ENCODE assay signal across 8 cellular contexts in genomic region chr1:231628207-231628876, GRCh38. TPM values are rescaled to one million over a fixed set of nuclear protein-coding genes. Genes with fewer than 3 reads are reported as not detected.
DNase-seq lines count a peak whose midpoint lies in the region; ATAC-seq and TF ChIP-seq lines count a peak whose summit lies in the region.

No MANE protein-coding gene starts in this region.

- H4K20me1 ChIP-seq in PC-9 (ENCODE audit: insufficient read depth) (0 out of 2 replicates have a peak, but pooled peaks cover 7% of the 10 kb centered on the region), smooth muscle cell (ENCODE audit: low read depth) (no peaks in the 10 kb centered on the region)

- peaks cover 13% of the 10 kb centered on the region; the same call in 1 of the 2 replicates for H3K4me1 ChIP-seq in PC-9 (replicated peaks; ENCODE audit: insufficient read depth)
- peaks cover 5% of the 10 kb centered on the region for H3K4me1 ChIP-seq in smooth muscle cell (ENCODE audit: low read depth)

- H3K27me3 Mint-ChIP-seq in Calu3 (ENCODE audit: unreplicated experiment), result peaks cover 10% of the 10 kb centered on the region

- H3K79me2 ChIP-seq in PC-9 (ENCODE audit: low read depth) (no peaks in the 10 kb centered on the region), smooth muscle cell (ENCODE audit: low read depth) (no peaks in the 10 kb centered on the region)

- TSS peak; percentile 37 for BruUV-seq in Calu3 (replicated peaks; lab: Mats Ljungman, UMichigan)
- BruUV-seq in PC-9 (replicated peaks; lab: Mats Ljungman, UMichigan), result no TSS peak

- H3K27ac ChIP-seq in PC-9 (no peak overlapping the region), angular gyrus (ENCODE audit: low read depth, low read length) (peak overlapping the region; percentile 52), smooth muscle cell (ENCODE audit: low read depth) (no peak overlapping the region)

- no peak for ATAC-seq in HG03159 (IDR thresholded peaks at IDR 0.05; ENCODE audit: unreplicated experiment)

- no peak overlapping the region for H3K9ac ChIP-seq in smooth muscle cell (ENCODE audit: low read depth)

- H3K4me3 ChIP-seq in PC-9, result no peak overlapping the region
- H3K4me3 ChIP-seq in smooth muscle cell, result no peak overlapping the region

- intact Hi-C loops in Calu3 (cut with micrococcal nuclease; ENCODE audit: unreplicated experiment) (loop anchor here (10.0 kb wide), 1 partner anchor 196 kb away; no protein-coding TSS in a partner anchor), PC-9 (cut with micrococcal nuclease; ENCODE audit: unreplicated experiment) (loop anchor here (5.0 kb wide), 1 partner anchor 149 kb away; no protein-coding TSS in a partner anchor)

- POLR2A ChIA-PET in PC-9 (lab: Charles Lee; ENCODE audit: unreplicated experiment), result no interaction called here

- peaks cover 17% of the 10 kb centered on the region for H3K36me3 Mint-ChIP-seq in Calu3 (ENCODE audit: insufficient read depth, unreplicated experiment)

- no peaks in the 10 kb centered on the region for H3K9me3 ChIP-seq in PC-9 (ENCODE audit: insufficient read depth, low read depth)
- H3K9me3 ChIP-seq in smooth muscle cell (replicated peaks; ENCODE audit: low read depth), result no peaks in the 10 kb centered on the region

- no peak overlapping the region for H3K4me3 Mint-ChIP-seq in Calu3 (ENCODE audit: low read depth, unreplicated experiment)

- peaks cover 13% of the 10 kb centered on the region for H3K4me1 Mint-ChIP-seq in Calu3 (ENCODE audit: low read depth, unreplicated experiment)

- TF ChIP-seq CTCF in Calu3 (IDR thresholded peaks at IDR 0.05; ENCODE audit: unreplicated experiment) (no peak), PC-9 (conservative IDR thresholded peaks at IDR 0.05) (no peak), smooth muscle cell (IDR thresholded peaks at IDR 0.05; ENCODE audit: borderline replicate concordance, insufficient read depth, poor library complexity, severe bottlenecking) (no peak)

- H3K9me3 Mint-ChIP-seq in Calu3 (ENCODE audit: low read depth, unreplicated experiment), result no peaks in the 10 kb centered on the region

- H3K36me3 ChIP-seq in PC-9 (ENCODE audit: low read depth) (no peaks in the 10 kb centered on the region), smooth muscle cell (ENCODE audit: low read depth) (no peaks in the 10 kb centered on the region)

- H2AFZ ChIP-seq in PC-9 (no peak overlapping the region), smooth muscle cell (ENCODE audit: low read depth) (no peak overlapping the region)

- peak overlapping the region; percentile 78 for H3K4me2 ChIP-seq in PC-9
- H3K4me2 ChIP-seq in smooth muscle cell, result peak overlapping the region; percentile 25

- no peaks in the 10 kb centered on the region for H3F3A ChIP-seq in PC-9 (ENCODE audit: insufficient read depth, low read depth)
- peaks cover 18% of the 10 kb centered on the region for H3F3A ChIP-seq in smooth muscle cell (ENCODE audit: low read depth)

- CTCF ChIA-PET in Calu3 (lab: Charles Lee), result no interaction called here
- CTCF ChIA-PET in PC-9 (lab: Charles Lee), result no interaction called here

- 69% methylated on average over 5 of the region's 5 CpGs for WGBS in smooth muscle cell (ENCODE audit: low lambda C conversion rate)

- H3K9me2 ChIP-seq in PC-9 (ENCODE audit: insufficient read depth), result no peaks in the 10 kb centered on the region; the same call in 1 of the 2 replicates

- H3K27ac Mint-ChIP-seq in Calu3 (ENCODE audit: unreplicated experiment), result no peak overlapping the region

- DNase-seq in Calu3, result no peak
- no peak for DNase-seq in PC-9
- no peak for DNase-seq in smooth muscle cell (lab: John Stamatoyannopoulos, UW; ENCODE audit: unreplicated experiment)
- DNase-seq in NCI-H1048 (lab: John Stamatoyannopoulos, UW), result no peak
- DNase-seq in amniotic stem cell (lab: John Stamatoyannopoulos, UW), result no peak
- DNase-seq in pons (ENCODE audit: low spot score), result no peak

- no peaks in the 10 kb centered on the region for H3K27me3 ChIP-seq in PC-9 (ENCODE audit: insufficient read depth, low read depth)
- peaks cover 9% of the 10 kb centered on the region for H3K27me3 ChIP-seq in smooth muscle cell (ENCODE audit: low read depth)

RNA-seq across cellular contexts. Expression of gene DISC1, which starts 1.8 kb away (rescaled TPM):
- total RNA-seq in Calu3 (2022) (6.6 and 9.8 TPM in 2 replicates), PC-9 (2021) (7.4 and 12.1 TPM in 2 replicates), smooth muscle cell (2.8 and 4.3 TPM in 2 replicates)
- polyA plus RNA-seq in smooth muscle cell, result 0.86 and 0.89 TPM in 2 replicates
